9 cellular contexts compared by ENCODE assay signal in the genomic region with DNA sequence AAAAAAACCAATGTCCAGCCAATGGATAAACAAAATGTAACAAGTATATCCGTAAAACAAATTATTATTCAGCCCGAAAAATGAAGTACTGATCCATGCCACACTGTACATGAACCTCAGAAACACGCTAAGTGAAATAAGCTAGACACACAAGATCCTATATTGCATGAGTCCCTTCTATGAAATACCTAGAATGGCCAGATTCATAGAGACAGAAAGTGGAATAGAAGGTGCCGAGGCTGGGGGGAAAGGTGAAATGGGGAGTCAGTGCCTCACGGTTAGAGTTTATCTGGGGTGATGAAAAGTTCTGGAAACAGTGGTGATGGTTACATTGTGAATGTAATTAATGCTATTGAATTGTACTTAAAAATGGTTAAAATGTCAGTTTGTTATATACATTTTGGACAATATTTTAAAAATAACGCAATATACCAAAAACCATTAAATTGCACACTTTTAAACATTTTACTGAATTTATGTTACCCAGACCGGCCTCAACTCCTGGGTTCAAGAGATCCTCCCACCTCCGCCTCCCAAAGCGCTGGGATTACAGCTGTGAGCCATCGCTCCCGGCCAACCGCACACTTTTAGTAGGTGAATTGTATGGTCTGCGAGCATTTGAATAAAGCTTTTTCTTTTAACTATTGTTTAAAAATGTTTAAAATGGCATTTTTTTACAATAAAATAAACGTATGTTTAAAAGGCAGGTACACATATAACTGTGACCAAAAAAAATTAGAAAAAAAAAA. TPM values are rescaled to one million over a fixed set of nuclear protein-coding genes. Genes with fewer than 3 reads are reported as not detected.
DNase-seq lines count a peak whose midpoint lies in the region; ATAC-seq and TF ChIP-seq lines count a peak whose summit lies in the region.
"Had no signal": no experiment of that assay in that cellular context is flagged by ENCODE, and none has a peak within 500 bp of the region (broad histone marks: within the 10 kb centered on the region; RNA-seq: fewer than 3 reads in every experiment).

No MANE protein-coding gene starts in this region.

- no peak for TF ChIP-seq CTCF in NB4 (IDR thresholded peaks at IDR 0.05; ENCODE audit: low read depth, low read length)
- no peak for TF ChIP-seq CTCF in breast epithelium (IDR thresholded peaks at IDR 0.05)

- TF ChIP-seq POLR2A in NB4 (IDR thresholded peaks at IDR 0.05; ENCODE audit: extremely low read depth, insufficient read length) (no peak), breast epithelium (IDR thresholded peaks at IDR 0.05) (no peak)

- no peak for ATAC-seq in HG03045 (IDR thresholded peaks at IDR 0.05; ENCODE audit: unreplicated experiment)
- ATAC-seq in HG02571 (IDR thresholded peaks at IDR 0.05; ENCODE audit: unreplicated experiment): no peak
- no peak for ATAC-seq in GM19397 (IDR thresholded peaks at IDR 0.05; ENCODE audit: unreplicated experiment)
- ATAC-seq: body of pancreas had no signal

- H3K4me3 ChIP-seq in NB4 (ENCODE audit: low read depth, low read length) (peak overlapping the region; percentile 86), breast epithelium (peak overlapping the region; percentile 81 to 96 (median 96)), mucosa of rectum (ENCODE audit: low read length in 2 of 2) (peak overlapping the region; percentile 83 to 99)

- intact Hi-C loops in breast epithelium (cut with DNase I; ENCODE audit: low total_unique reads): no loop called here

- H3K27me3 ChIP-seq in breast epithelium (no peaks in the 10 kb centered on the region), mucosa of rectum (ENCODE audit: control insufficient read depth in 2 of 2, insufficient read depth in 2 of 2, low read length in 2 of 2) (no peaks in the 10 kb centered on the region)
- H3K27me3 ChIP-seq: body of pancreas had no signal

- H3K27ac ChIP-seq in breast epithelium (peak overlapping the region; percentile 14 to 29), mucosa of rectum (ENCODE audit: low read depth in 2 of 2, low read length in 2 of 2) (peak overlapping the region in 1 of 2 donors; percentile 2)

- peaks cover 0 to 5% of the 10 kb centered on the region in 2 donors for H3K9me3 ChIP-seq in breast epithelium
- no peaks in the 10 kb centered on the region for H3K9me3 ChIP-seq in mucosa of rectum (ENCODE audit: control insufficient read depth in 2 of 2, low read length in 2 of 2)
- H3K9me3 ChIP-seq: body of pancreas had no signal

- DNase-seq in NCI-H1694 treated with DMSO at 0.1 percent for 48 hours (lab: John Stamatoyannopoulos, UW) (peak; percentile 15), NCI-H1694 (lab: John Stamatoyannopoulos, UW) (no peak), NB4 (ENCODE audit: low read depth) (peak; percentile 34), breast epithelium (ENCODE audit: low spot score in 2 of 2) (no peak)

- peak overlapping the region; percentile 52 to 82 for H3K9ac ChIP-seq in mucosa of rectum (ENCODE audit: low read depth in 1 of 2, low read length in 2 of 2)

- no peaks in the 10 kb centered on the region for H3K4me1 ChIP-seq in breast epithelium
- H3K4me1 ChIP-seq in mucosa of rectum (ENCODE audit: control insufficient read depth in 2 of 2, insufficient read depth in 2 of 2, low read length in 2 of 2): peaks cover 0 to 10% of the 10 kb centered on the region in 2 donors

- no peaks in the 10 kb centered on the region for H3K36me3 ChIP-seq in breast epithelium
- peaks cover 0 to 7% of the 10 kb centered on the region in 2 donors for H3K36me3 ChIP-seq in mucosa of rectum (ENCODE audit: control insufficient read depth in 2 of 2, insufficient read depth in 2 of 2, low read length in 2 of 2)

RNA-seq across cellular contexts. Expression of gene RNF168, which starts 2.1 kb away (rescaled TPM):
- 10 to 100 TPM; 22.9 to 24.8 (median 24.3) TPM for total RNA-seq in breast epithelium

RNA-seq across cellular contexts. Expression of gene SMCO1, which starts 13.7 kb away (rescaled TPM):
- total RNA-seq in breast epithelium: not detected
- total RNA-seq: body of pancreas had no signal

Comparison
In these comparisons a context has a peak if more than half of its experiments do, and no peak if none do; other contexts are left out.
1. DNase-seq: peak in NCI-H1694 treated with DMSO at 0.1 percent for 48 hours (single experiment) and NB4 (single experiment); none in NCI-H1694 (single experiment) and breast epithelium (0 of 2).
2. Peak in every context shown above with its lines, with median percentiles within 50 percentile points of each other: H3K4me3 ChIP-seq.